1 cellular context compared by ENCODE assay signal in the genomic region with DNA sequence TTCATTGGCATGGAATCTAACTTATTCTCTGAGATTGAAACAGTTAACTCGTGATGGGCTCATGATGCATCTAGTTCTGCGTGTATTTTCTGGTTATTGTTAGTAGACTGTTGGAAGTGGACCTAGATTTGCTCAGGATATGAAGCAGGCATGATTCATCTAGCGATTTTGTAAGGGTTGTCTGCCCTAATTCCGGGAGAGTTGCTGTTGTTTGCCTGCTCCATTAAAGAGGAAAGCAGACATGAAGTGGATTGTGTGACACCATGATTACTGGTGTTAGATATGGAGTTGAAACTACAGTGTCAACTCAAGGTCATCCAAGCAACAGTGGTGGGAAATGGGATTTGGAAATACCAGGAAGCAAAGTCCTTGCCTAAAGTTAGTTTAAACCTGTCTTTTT.
TF ChIP-seq lines count a peak whose summit lies in the region.

No MANE protein-coding gene starts in this region.

TF ChIP-seq in H1, 55 proteins besides CTCF, POLR2A, EP300 and RAD21 (continued from another document):
- no peak for TF ChIP-seq SIRT6 (IDR thresholded peaks at IDR 0.05; ENCODE audit: low read length)
- TF ChIP-seq, protein P1, sequence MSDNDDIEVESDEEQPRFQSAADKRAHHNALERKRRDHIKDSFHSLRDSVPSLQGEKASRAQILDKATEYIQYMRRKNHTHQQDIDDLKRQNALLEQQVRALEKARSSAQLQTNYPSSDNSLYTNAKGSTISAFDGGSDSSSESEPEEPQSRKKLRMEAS (IDR thresholded peaks at IDR 0.05), result no peak
- no peak for TF ChIP-seq GTF2F1 (IDR thresholded peaks at IDR 0.05; ENCODE audit: borderline replicate concordance, low read depth, low read length)
- no peak for TF ChIP-seq HDAC2 (IDR thresholded peaks at IDR 0.05; ENCODE audit: borderline replicate concordance in 1 of 2, low read depth in 2 of 2, low read length in 2 of 2)
- TF ChIP-seq CTBP2 (IDR thresholded peaks at IDR 0.05; ENCODE audit: borderline replicate concordance, insufficient read depth, insufficient read length, low read length), result no peak
- no peak for TF ChIP-seq SIN3A (conservative IDR thresholded peaks at IDR 0.05 in 1 of 2, IDR thresholded peaks at IDR 0.05 in 1 of 2; ENCODE audit: low read depth in 1 of 2, low read length in 2 of 2)
- TF ChIP-seq TAF1 (IDR thresholded peaks at IDR 0.05; ENCODE audit: low read depth, low read length), result no peak
- TF ChIP-seq SIX5 (IDR thresholded peaks at IDR 0.05; ENCODE audit: low read depth, low read length), result no peak
TF ChIP-seq in H1: peak in this region for 0.
